In genomic region chr17:79028496-79029326, GRCh38 we compare ENCODE assay signal across 10 cellular contexts. TPM values are rescaled to one million over a fixed set of nuclear protein-coding genes. Genes with fewer than 3 reads are reported as not detected.
DNase-seq lines count a peak whose midpoint lies in the region; ATAC-seq, FAIRE-seq and TF ChIP-seq lines count a peak whose summit lies in the region.
"Had no signal": no experiment of that assay in that cellular context is flagged by ENCODE, and none has a peak within 500 bp of the region (broad histone marks: within the 10 kb centered on the region; RNA-seq: fewer than 3 reads in every experiment).

No MANE protein-coding gene starts in this region.

- H3K27me3 ChIP-seq in GM06990 (replicated peaks; ENCODE audit: control insufficient read depth, insufficient read depth, low read length) (peaks cover 5% of the 10 kb centered on the region), esophagus squamous epithelium (peaks cover 0 to 70% (median 0%) of the 10 kb centered on the region in 4 donors), small intestine (ENCODE audit: control insufficient read depth in 2 of 2, insufficient read depth in 2 of 2, low read length in 2 of 2) (no peaks in the 10 kb centered on the region)

- no peak for TF ChIP-seq POLR2A in NB4 (IDR thresholded peaks at IDR 0.05; ENCODE audit: extremely low read depth, insufficient read length)
- no peak for TF ChIP-seq POLR2A in esophagus squamous epithelium (IDR thresholded peaks at IDR 0.05)

- H3K4me3 ChIP-seq in GM06990 (replicated peaks; ENCODE audit: low read depth, low read length): no peak overlapping the region
- no peak overlapping the region for H3K4me3 ChIP-seq in NB4 (ENCODE audit: low read depth, low read length)
- H3K4me3 ChIP-seq in esophagus squamous epithelium: no peak overlapping the region
- H3K4me3 ChIP-seq in small intestine (ENCODE audit: low read depth in 1 of 2, low read length in 2 of 2): no peak overlapping the region
- H3K4me3 ChIP-seq: SJSA1 had no signal

- H3K27ac ChIP-seq in esophagus squamous epithelium (peak overlapping the region in 3 of 4 donors; percentile 39 to 80 (median 72)), small intestine (ENCODE audit: low read depth in 1 of 2, low read length in 1 of 2) (no peak overlapping the region)
- H3K27ac ChIP-seq: neutrophil, SJSA1 had no signal

- no peak for ATAC-seq in GM19351 (IDR thresholded peaks at IDR 0.05; ENCODE audit: unreplicated experiment)
- ATAC-seq: activated CD8-positive, alpha-beta T cell treated with anti-CD3 and anti-CD28 coated beads, Interleukin-2, amount 10 ng/mL, durations not matched to agents 7 days and 5 days had no signal

- TF ChIP-seq CTCF in GM06990 (IDR thresholded peaks at IDR 0.05; ENCODE audit: insufficient read depth, low read length, poor library complexity, severe bottlenecking): peak; percentile 22
- TF ChIP-seq CTCF in NB4 (IDR thresholded peaks at IDR 0.05; ENCODE audit: low read depth, low read length): peak; percentile 22
- no peak for TF ChIP-seq CTCF in esophagus squamous epithelium (IDR thresholded peaks at IDR 0.05)

- H3K4me1 ChIP-seq in esophagus squamous epithelium (peaks cover 40 to 82% (median 48%) of the 10 kb centered on the region in 3 donors), small intestine (ENCODE audit: control insufficient read depth in 2 of 2, insufficient read depth in 1 of 2, low read depth in 1 of 2, low read length in 1 of 2) (peaks cover 5 to 8% of the 10 kb centered on the region in 2 donors)

- DNase-seq in GM06990 (ENCODE audit: extremely low read depth, insufficient read length) (no peak), NB4 (ENCODE audit: low read depth) (no peak), esophagus squamous epithelium (lab: John Stamatoyannopoulos, UW) (no peak), small intestine (peak; percentile 21), urothelium cell line (ENCODE audit: low spot score) (no peak)
- DNase-seq in activated effector memory CD4-positive, alpha-beta T cell treated with Interleukin-2 at 50 U/mL for 16 hours: no peak
- DNase-seq: activated CD8-positive, alpha-beta T cell treated with anti-CD3 and anti-CD28 coated beads, Interleukin-2, amount 10 ng/mL, durations not matched to agents 7 days and 5 days had no signal

- intact Hi-C loops in esophagus squamous epithelium (cut with DNase I): no loop called here

- H3K9me3 ChIP-seq in esophagus squamous epithelium (no peaks in the 10 kb centered on the region), small intestine (ENCODE audit: control insufficient read depth, low read depth) (no peaks in the 10 kb centered on the region)
- H3K9me3 ChIP-seq: neutrophil, SJSA1 had no signal

- 61 to 74% methylated on average over 11 to 15 of the region's 17 CpGs for WGBS in esophagus squamous epithelium, 2 donors
- WGBS in small intestine, 3 donors: 55 to 76% (median 71%) methylated on average over 17 of the region's 17 CpGs

- H3K36me3 ChIP-seq in GM06990 (ENCODE audit: control insufficient read depth, insufficient read depth, low read length) (no peaks in the 10 kb centered on the region), esophagus squamous epithelium (no peaks in the 10 kb centered on the region), small intestine (ENCODE audit: control insufficient read depth in 2 of 2, insufficient read depth in 2 of 2, low read length in 2 of 2) (no peaks in the 10 kb centered on the region)
- H3K36me3 ChIP-seq: neutrophil, SJSA1 had no signal

- FAIRE-seq in small intestine (lab: Jason Lieb, UNC) (no peak), urothelium cell line (lab: Jason Lieb, UNC) (no peak)

RNA-seq across cellular contexts. Expression of gene C1QTNF1, which starts 4.7 kb away (rescaled TPM):
- 10 to 100 TPM in 2 of 4 donors, 1 to 10 TPM in 2; 2.7 to 20.4 (median 6.8) TPM for total RNA-seq in esophagus squamous epithelium
- 10 to 100 TPM in 1 of 3 donors, 1 to 10 TPM in 1, under 1 TPM in 1; 0.67 to 57.4 (median 2.4) TPM for polyA plus RNA-seq in small intestine
- total RNA-seq: activated CD8-positive, alpha-beta T cell treated with anti-CD3 and anti-CD28 coated beads, Interleukin-2, amount 10 ng/mL, durations not matched to agents 7 days and 5 days had no signal

RNA-seq across cellular contexts. Expression of gene CANT1, which starts 19.1 kb away (rescaled TPM):
- 10 to 100 TPM; 36.2 to 58.8 (median 38.3) TPM for total RNA-seq in esophagus squamous epithelium
- 10 to 100 TPM; 16.8 to 90.5 (median 20.3) TPM for polyA plus RNA-seq in small intestine

RNA-seq across cellular contexts. Expression of gene ENGASE, which starts 45.9 kb away (rescaled TPM):
- total RNA-seq in esophagus squamous epithelium: 10 to 100 TPM in 2 of 4 donors, 1 to 10 TPM in 2; 6.0 to 32.2 (median 9.5) TPM
- polyA plus RNA-seq in small intestine: 10 to 100 TPM; 17.6 to 36.2 (median 25.7) TPM

RNA-seq across cellular contexts. Expression of gene LGALS3BP, which starts 49.0 kb away (rescaled TPM):
- total RNA-seq in esophagus squamous epithelium: 100 to 1,000 TPM; 172 to 414 (median 262) TPM
- 100 to 1,000 TPM; 181 to 326 (median 255) TPM for polyA plus RNA-seq in small intestine

Comparison
In these comparisons a context has a peak if more than half of its experiments do, and no peak if none do; other contexts are left out.
1. CTCF ChIP-seq: peak in GM06990 (single experiment) and NB4 (single experiment); none in esophagus squamous epithelium (0 of 6).
2. H3K27ac ChIP-seq: peak in esophagus squamous epithelium (3 of 4); none in small intestine (0 of 2).